9 cellular contexts compared by ENCODE assay signal in genomic region chr11:85694385-85694980, GRCh38. TPM values are rescaled to one million over a fixed set of nuclear protein-coding genes. Genes with fewer than 3 reads are reported as not detected.
DNase-seq lines count a peak whose midpoint lies in the region; ATAC-seq and TF ChIP-seq lines count a peak whose summit lies in the region.
"Had no signal": no experiment of that assay in that cellular context is flagged by ENCODE, and none has a peak within 500 bp of the region (broad histone marks: within the 10 kb centered on the region; RNA-seq: fewer than 3 reads in every experiment).

No MANE protein-coding gene starts in this region.

- 87 to 100% methylated on average over 1 of the region's 1 CpG for WGBS in heart right ventricle, 2 donors

- peak in 8 of 9 donors; percentile 16 to 73 (median 60) for TF ChIP-seq CTCF in heart right ventricle (IDR thresholded peaks at IDR 0.05)
- peak in 2 of 3 experiments; percentile 24 to 52 for TF ChIP-seq CTCF in ascending aorta (IDR thresholded peaks at IDR 0.05)

- no peak for ATAC-seq in heart right ventricle
- ATAC-seq in Right ventricle myocardium inferior: no peak

- H3K4me1 ChIP-seq in heart right ventricle: peaks cover 0 to 1% (median 0%) of the 10 kb centered on the region in 9 donors
- no peaks in the 10 kb centered on the region for H3K4me1 ChIP-seq in ascending aorta

- DNase-seq in heart right ventricle (no peak), Right ventricle myocardium inferior (ENCODE audit: missing footprints) (no peak), KBM-7 (peak; percentile 28), ascending aorta (ENCODE audit: low spot score in 2 of 2) (no peak), kidney glomerular epithelial cell (lab: John Stamatoyannopoulos, UW) (peak; percentile 14), T-helper 9 cell (no peak), NCI-H1092 (lab: John Stamatoyannopoulos, UW) (no peak), GM19238 (ENCODE audit: insufficient read length, low spot score) (no peak)
- DNase-seq: activated naive CD8-positive, alpha-beta T cell treated with anti-CD3 and anti-CD28 coated beads, Interleukin-2, amount 10 ng/mL, durations not matched to agents 7 days and 5 days had no signal

- H3K4me3 ChIP-seq in heart right ventricle: no peak overlapping the region
- no peak overlapping the region for H3K4me3 ChIP-seq in ascending aorta

- intact Hi-C loops in heart right ventricle (cut with DNase I): loop anchor here in 8 of 10 donors (2.0 to 10.0 kb wide), 4 partner anchors 120 to 133 kb away; partner anchors contain the start of gene SYTL2 (in 2 of the 8)
- intact Hi-C loops in Right ventricle myocardium inferior (cut with DNase I): loop anchor here (5.0 kb wide), 1 partner anchor 133 kb away; no protein-coding TSS in a partner anchor
- intact Hi-C loops in ascending aorta (cut with DNase I): no loop called here

- H3K9me3 ChIP-seq in heart right ventricle: no peaks in the 10 kb centered on the region
- no peaks in the 10 kb centered on the region for H3K9me3 ChIP-seq in ascending aorta

- H3K27ac ChIP-seq in heart right ventricle (no peak overlapping the region), ascending aorta (no peak overlapping the region)

- H3K36me3 ChIP-seq in heart right ventricle: peaks cover 0 to 46% (median 0%) of the 10 kb centered on the region in 9 donors
- no peaks in the 10 kb centered on the region for H3K36me3 ChIP-seq in ascending aorta

- no peaks in the 10 kb centered on the region for H3K27me3 ChIP-seq in heart right ventricle
- H3K27me3 ChIP-seq in ascending aorta: no peaks in the 10 kb centered on the region

- in situ Hi-C loops in KBM-7 (cut with MboI; ENCODE audit: low pct_unique_long_range_greater_than_20kb, low sequenced_read_pairs): no loop called here

RNA-seq across cellular contexts. Expression of gene CCDC89, which starts 8.5 kb away (rescaled TPM):
- total RNA-seq in heart right ventricle: under 1 TPM; 0.22 to 0.83 (median 0.59) TPM
- polyA plus RNA-seq in heart right ventricle: under 1 TPM; 0.29 to 0.38 TPM
- total RNA-seq in Right ventricle myocardium inferior: 0.22 TPM
- total RNA-seq in ascending aorta: 16.6 TPM

RNA-seq across cellular contexts. Expression of gene CREBZF, which starts 29.6 kb away (rescaled TPM):
- total RNA-seq in heart right ventricle: 10 to 100 TPM; 10.5 to 17.7 (median 13.0) TPM
- polyA plus RNA-seq in heart right ventricle: 10 to 100 TPM in 1 of 2 donors, 1 to 10 TPM in 1; 9.9 to 20.6 TPM
- total RNA-seq in Right ventricle myocardium inferior: 12.5 TPM
- total RNA-seq in ascending aorta: 29.7 TPM

RNA-seq across cellular contexts. Expression of gene TMEM126A, which starts 46.7 kb away (rescaled TPM):
- total RNA-seq in heart right ventricle: 10 to 100 TPM; 56.9 to 79.3 (median 67.3) TPM
- polyA plus RNA-seq in heart right ventricle: 100 to 1,000 TPM; 107 to 153 TPM
- 77.9 TPM for total RNA-seq in Right ventricle myocardium inferior
- total RNA-seq in ascending aorta: 6.8 TPM

Comparison
In these comparisons a context has a peak if more than half of its experiments do, and no peak if none do; other contexts are left out.
1. DNase-seq: peak in KBM-7 (single experiment) and kidney glomerular epithelial cell (single experiment); none in heart right ventricle (0 of 2), Right ventricle myocardium inferior (single experiment), ascending aorta (0 of 2), T-helper 9 cell (single experiment), NCI-H1092 (single experiment) and GM19238 (single experiment).